Comparison of ENCODE assay signal across 11 cellular contexts in the genomic region with DNA sequence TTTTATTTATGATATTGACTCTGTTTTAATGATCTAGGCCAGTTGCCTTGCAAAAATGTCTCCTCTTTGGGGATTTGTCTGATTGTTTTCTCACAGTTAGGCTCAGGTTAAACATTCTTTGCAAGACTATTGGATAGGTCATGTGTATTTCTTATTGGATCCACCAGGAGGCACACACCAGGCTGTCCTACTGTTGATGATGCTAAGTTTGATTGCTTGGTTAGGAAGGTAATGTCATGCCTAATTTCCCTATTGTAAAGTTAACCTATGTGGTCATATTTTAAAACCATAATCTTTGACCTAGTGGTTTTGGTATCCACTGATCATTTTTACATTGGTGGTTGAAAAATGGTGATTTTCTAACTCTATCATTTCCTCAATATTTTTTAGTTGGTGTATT.
A peak's percentile ranks its signal among the peaks of the same experiment; 100 is the strongest.
DNase-seq lines count a peak whose midpoint lies in the region; ATAC-seq, FAIRE-seq and TF ChIP-seq lines count a peak whose summit lies in the region.
"Had no signal": no experiment of that assay in that cellular context is flagged by ENCODE, and none has a peak within 500 bp of the region (broad histone marks: within the 10 kb centered on the region; RNA-seq: fewer than 3 reads in every experiment).

No MANE protein-coding gene starts in this region.

- H3K4me3 ChIP-seq in GM12878: no peak overlapping the region
- no peak overlapping the region for H3K4me3 ChIP-seq in retinal pigment epithelial cell (ENCODE audit: low read length)
- H3K4me3 ChIP-seq in stomach: no peak overlapping the region
- H3K4me3 ChIP-seq: skin epidermis had no signal

- no peak for TF ChIP-seq EP300 in GM12878 (IDR thresholded peaks at IDR 0.05; ENCODE audit: borderline replicate concordance in 1 of 2, control insufficient read depth in 1 of 2, low read depth in 2 of 2, low read length in 2 of 2)
- TF ChIP-seq EP300 in stomach (IDR thresholded peaks at IDR 0.05): no peak

- CTCF ChIA-PET in GM12878 (lab: Yijun Ruan, JAX): interaction anchor here (0.9 to 4.2 kb wide), 3 partner anchors 80 to 410 kb away, joined by 3 to 24 read pairs (median 10); no protein-coding TSS in a partner anchor

- H4K20me1 ChIP-seq in GM12878 (ENCODE audit: control insufficient read depth, insufficient read depth): no peaks in the 10 kb centered on the region

- POLR2A ChIA-PET in GM12878 (lab: Charles Lee): no interaction called here

- H3K9me3 ChIP-seq in GM12878 (replicated peaks; ENCODE audit: control insufficient read depth, insufficient read depth, low read length) (no peaks in the 10 kb centered on the region), stomach (no peaks in the 10 kb centered on the region)

- no TSS peak for BruUV-seq in GM12878 (replicated peaks; lab: Mats Ljungman, UMichigan)

- H3K4me2 ChIP-seq in GM12878 (ENCODE audit: control insufficient read depth, insufficient read depth): no peak overlapping the region

- H3K9ac ChIP-seq in GM12878 (ENCODE audit: control insufficient read depth, insufficient read depth, low read length): no peak overlapping the region

- TF ChIP-seq POLR2A in GM12878 (IDR thresholded peaks at IDR 0.05; ENCODE audit: low read depth, low read length) (no peak), stomach (IDR thresholded peaks at IDR 0.05) (no peak)

- in situ Hi-C loops in GM12878 (cut with MboI): no loop called here

- H3K4me1 ChIP-seq in GM12878 (ENCODE audit: control insufficient read depth, insufficient read depth, low read length) (no peaks in the 10 kb centered on the region), stomach (peaks cover 0 to 9% (median 0%) of the 10 kb centered on the region in 4 donors)

- TF ChIP-seq CTCF in GM12878 (IDR thresholded peaks at IDR 0.05 in 2 of 3, conservative IDR thresholded peaks at IDR 0.05 in 1 of 3; ENCODE audit: control insufficient read depth in 2 of 3, extremely low read depth in 1 of 3, insufficient read depth in 1 of 3, low read depth in 3 of 3, low read length in 3 of 3) (peak; percentile 33 to 53 (median 33); a peak in 5 of 6 replicates), retinal pigment epithelial cell (conservative IDR thresholded peaks at IDR 0.05; ENCODE audit: low read depth, low read length) (peak; percentile 48), stomach (IDR thresholded peaks at IDR 0.05) (no peak)

- peak; percentile 33; the same call in 1 of the 2 replicates for TF ChIP-seq RAD21 in GM12878 (IDR thresholded peaks at IDR 0.05; ENCODE audit: insufficient read depth, low read depth, low read length)

- no peaks in the 10 kb centered on the region for H3K79me2 ChIP-seq in GM12878 (ENCODE audit: control insufficient read depth, insufficient read depth, low read length)

- intact Hi-C loops in GM12878 (cut with micrococcal nuclease; ENCODE audit: unreplicated experiment): loop anchor here (2.0 to 10.0 kb wide), 3 partner anchors 66 to 412 kb away; no protein-coding TSS in a partner anchor
- intact Hi-C loops in stomach (cut with DNase I; ENCODE audit: low total_unique reads): no loop called here

- SMC1A ChIA-PET in GM12878 (lab: Charles Lee; ENCODE audit: uncharacterized antibody, unreplicated experiment): no interaction called here

- peak; percentile 66 for ATAC-seq in HG03469 (IDR thresholded peaks at IDR 0.05; ENCODE audit: unreplicated experiment)
- peak; percentile 78 for ATAC-seq in GM12878
- ATAC-seq in GM21619 (IDR thresholded peaks at IDR 0.05; ENCODE audit: unreplicated experiment): no peak
- no peak for ATAC-seq in HG02610 (IDR thresholded peaks at IDR 0.05; ENCODE audit: unreplicated experiment)

- H3K36me3 ChIP-seq in GM12878 (ENCODE audit: control insufficient read depth in 2 of 2, insufficient read depth in 2 of 2, low read length in 1 of 2): no peaks in the 10 kb centered on the region
- H3K36me3 ChIP-seq in stomach: no peaks in the 10 kb centered on the region

- H3K27me3 ChIP-seq in GM12878 (replicated peaks in 1 of 2; ENCODE audit: control insufficient read depth in 2 of 2, insufficient read depth in 2 of 2, low read length in 1 of 2) (no peaks in the 10 kb centered on the region), stomach (no peaks in the 10 kb centered on the region)

- no peak overlapping the region for H2AFZ ChIP-seq in GM12878 (ENCODE audit: control insufficient read depth, low read depth, low read length)

- RAD21 ChIA-PET in GM12878 (lab: Charles Lee; ENCODE audit: unreplicated experiment): no interaction called here

- H3K27ac ChIP-seq in GM12878 (ENCODE audit: control insufficient read depth, insufficient read depth) (no peak overlapping the region), stomach (no peak overlapping the region)
- H3K27ac ChIP-seq: skin epidermis had no signal

- FAIRE-seq in GM12878 (lab: Jason Lieb, UNC): peak; percentile 85

- DNase-seq in NCI-H146 (lab: John Stamatoyannopoulos, UW): peak; percentile 10
- no peak for DNase-seq in NCI-H146 treated with DMSO at 0.1 percent for 48 hours (lab: John Stamatoyannopoulos, UW; ENCODE audit: unreplicated experiment)
- no peak for DNase-seq in GM12878 (ENCODE audit: low read depth, low spot score)
- DNase-seq in retinal pigment epithelial cell (ENCODE audit: low read depth): no peak
- DNase-seq in stomach: no peak
- DNase-seq: NCI-H2029 treated with DMSO at 0.1 percent for 48 hours, trophoblast cell had no signal

TF ChIP-seq in GM12878, 131 proteins besides CTCF, POLR2A, EP300 and RAD21:
- no peak for TF ChIP-seq CHD2 (IDR thresholded peaks at IDR 0.05; ENCODE audit: borderline replicate concordance, low read depth, low read length)
- no peak for TF ChIP-seq ESRRA (IDR thresholded peaks at IDR 0.05; ENCODE audit: low read length)
- TF ChIP-seq ZBTB40 (IDR thresholded peaks at IDR 0.05; ENCODE audit: borderline replicate concordance): no peak
- TF ChIP-seq SMC3 (IDR thresholded peaks at IDR 0.05; ENCODE audit: borderline replicate concordance, low read length): peak; percentile 58; the same call in 1 of the 2 replicates
- no peak for TF ChIP-seq HSF1 (IDR thresholded peaks at IDR 0.05; ENCODE audit: low read depth, low read length)
- TF ChIP-seq POU2F2 (IDR thresholded peaks at IDR 0.05; ENCODE audit: borderline replicate concordance, low read depth, low read length): no peak
- TF ChIP-seq MYC (IDR thresholded peaks at IDR 0.05; ENCODE audit: insufficient read depth, insufficient read length, insufficient replicate concordance, low read length, severe bottlenecking): no peak
- TF ChIP-seq KDM1A (IDR thresholded peaks at IDR 0.05; ENCODE audit: borderline replicate concordance): no peak
TF ChIP-seq in GM12878: peak in this region for 1.

Comparison
In these comparisons a context has a peak if more than half of its experiments do, and no peak if none do; other contexts are left out.
1. ATAC-seq: peak in HG03469 (single experiment) and GM12878 (single experiment); none in GM21619 (single experiment) and HG02610 (single experiment).
2. CTCF ChIP-seq: peak in GM12878 (3 of 3) and retinal pigment epithelial cell (single experiment); none in stomach (0 of 7).